Comparison of ENCODE assay signal across 1 cellular context in the genomic region with DNA sequence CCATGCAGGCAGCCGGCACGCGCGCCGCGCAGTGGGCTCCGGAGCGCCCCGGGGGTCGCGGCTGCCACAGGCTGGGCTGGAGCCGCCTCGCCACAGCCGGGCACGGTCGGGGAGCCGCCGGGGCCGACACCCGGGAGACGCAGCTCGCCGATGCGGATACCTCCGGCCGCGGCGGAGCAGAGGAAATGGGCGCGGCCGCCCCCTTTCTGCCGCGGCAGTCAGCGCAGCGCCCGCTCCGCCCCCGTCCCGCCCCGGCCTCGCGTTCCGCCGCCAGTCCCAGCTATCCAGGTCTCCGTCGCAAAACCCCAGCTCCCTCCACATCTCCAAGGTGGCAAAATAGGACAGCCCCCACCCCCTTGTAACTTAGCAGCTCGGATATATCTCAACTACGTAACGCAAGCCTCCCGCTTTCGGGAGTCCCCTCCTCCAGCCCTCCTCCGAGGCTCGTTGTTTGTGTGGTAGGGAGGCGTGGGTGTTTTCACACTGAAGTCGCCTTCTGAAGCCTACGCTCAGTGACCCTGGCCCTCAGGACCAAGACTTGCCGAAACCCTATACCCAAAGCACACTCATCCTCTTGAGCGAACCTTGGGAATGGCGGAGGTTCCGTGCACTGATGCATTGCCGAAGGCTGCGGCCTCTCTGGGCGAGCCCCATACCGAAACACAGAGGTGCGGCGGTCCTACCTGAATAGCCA.
TF ChIP-seq lines count a peak whose summit lies in the region.

A gene with protein sequence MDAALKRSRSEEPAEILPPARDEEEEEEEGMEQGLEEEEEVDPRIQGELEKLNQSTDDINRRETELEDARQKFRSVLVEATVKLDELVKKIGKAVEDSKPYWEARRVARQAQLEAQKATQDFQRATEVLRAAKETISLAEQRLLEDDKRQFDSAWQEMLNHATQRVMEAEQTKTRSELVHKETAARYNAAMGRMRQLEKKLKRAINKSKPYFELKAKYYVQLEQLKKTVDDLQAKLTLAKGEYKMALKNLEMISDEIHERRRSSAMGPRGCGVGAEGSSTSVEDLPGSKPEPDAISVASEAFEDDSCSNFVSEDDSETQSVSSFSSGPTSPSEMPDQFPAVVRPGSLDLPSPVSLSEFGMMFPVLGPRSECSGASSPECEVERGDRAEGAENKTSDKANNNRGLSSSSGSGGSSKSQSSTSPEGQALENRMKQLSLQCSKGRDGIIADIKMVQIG (minus strand): TSS at position 182 of the 694 bp plus-strand sequence. CDS start 178 bp downstream, at position 4.

TF ChIP-seq in HepG2, 621 proteins besides CTCF, POLR2A, EP300 and RAD21 (continues in another document):
- TF ChIP-seq ZNF337 (CRISPR knock-in tag; IDR thresholded peaks at IDR 0.05; ENCODE audit: borderline replicate concordance, low read depth) (no peak), ZNF678 (CRISPR knock-in tag; IDR thresholded peaks at IDR 0.05) (no peak), ZBTB1 (CRISPR knock-in tag; IDR thresholded peaks at IDR 0.05; ENCODE audit: borderline replicate concordance) (no peak), GABPB1 (CRISPR knock-in tag; IDR thresholded peaks at IDR 0.05) (peak; percentile 41; the same call in 1 of the 2 replicates), CCAR2 (optimal IDR thresholded peaks at IDR 0.05; ENCODE audit: low read depth, low read length) (no peak), ZNF430 (CRISPR knock-in tag; IDR thresholded peaks at IDR 0.05) (no peak), KDM2A (CRISPR knock-in tag; IDR thresholded peaks at IDR 0.05; ENCODE audit: borderline replicate concordance, low read depth) (no peak), KLF15 (CRISPR knock-in tag; IDR thresholded peaks at IDR 0.05; ENCODE audit: borderline replicate concordance) (no peak), SALL2 (CRISPR knock-in tag; IDR thresholded peaks at IDR 0.05) (peak; percentile 46; the same call in 1 of the 2 replicates), ERF (CRISPR knock-in tag; IDR thresholded peaks at IDR 0.05) (no peak), RFXANK (CRISPR knock-in tag; IDR thresholded peaks at IDR 0.05) (no peak), ZNF746 (CRISPR knock-in tag; IDR thresholded peaks at IDR 0.05) (no peak), ZNF607 (CRISPR knock-in tag; IDR thresholded peaks at IDR 0.05; ENCODE audit: borderline replicate concordance) (no peak), SAFB2 (CRISPR knock-in tag; IDR thresholded peaks at IDR 0.05; ENCODE audit: borderline replicate concordance, low read depth) (0 out of 2 replicates have a peak, but pooled peaks have one; percentile 35), CHD2 (IDR thresholded peaks at IDR 0.05; ENCODE audit: low read depth, low read length) (no peak), MED8 (CRISPR knock-in tag; IDR thresholded peaks at IDR 0.05; ENCODE audit: insufficient replicate concordance) (no peak), ZMYM2 (CRISPR knock-in tag; IDR thresholded peaks at IDR 0.05) (no peak), KLF6 (CRISPR knock-in tag; IDR thresholded peaks at IDR 0.05) (no peak), MYC (CRISPR knock-in tag; IDR thresholded peaks at IDR 0.05; ENCODE audit: borderline replicate concordance) (peak; percentile 20; the same call in 1 of the 2 replicates), RELA (CRISPR knock-in tag; IDR thresholded peaks at IDR 0.05) (no peak), ZNF570 (CRISPR knock-in tag; IDR thresholded peaks at IDR 0.05; ENCODE audit: borderline replicate concordance) (no peak), ZNF841 (CRISPR knock-in tag; IDR thresholded peaks at IDR 0.05; ENCODE audit: borderline replicate concordance) (no peak), TAF15 (IDR thresholded peaks at IDR 0.05; ENCODE audit: low read depth, low read length, poor library complexity, severe bottlenecking) (no peak), HMG20A (CRISPR knock-in tag; IDR thresholded peaks at IDR 0.05; ENCODE audit: borderline replicate concordance) (no peak), TMF1 (CRISPR knock-in tag; IDR thresholded peaks at IDR 0.05; ENCODE audit: low read depth) (no peak), ZSCAN25 (CRISPR knock-in tag; IDR thresholded peaks at IDR 0.05) (no peak), ATF7-NPFF (CRISPR knock-in tag; IDR thresholded peaks at IDR 0.05; ENCODE audit: low read depth) (no peak), SKI (IDR thresholded peaks at IDR 0.05; ENCODE audit: partially characterized antibody) (no peak), ZFP36 (IDR thresholded peaks at IDR 0.05; ENCODE audit: borderline replicate concordance, low read depth, low read length, partially characterized antibody) (no peak), FOXP1 (IDR thresholded peaks at IDR 0.05) (no peak), FOXP1 (CRISPR knock-in tag; IDR thresholded peaks at IDR 0.05) (no peak), ZSCAN31 (CRISPR knock-in tag; IDR thresholded peaks at IDR 0.05; ENCODE audit: low read depth) (peak; percentile 55; the same call in 1 of the 2 replicates), KAT7 (CRISPR knock-in tag; IDR thresholded peaks at IDR 0.05; ENCODE audit: borderline replicate concordance) (no peak), STAG1 (CRISPR knock-in tag; IDR thresholded peaks at IDR 0.05) (peak; percentile 50), ZNF777 (CRISPR knock-in tag; IDR thresholded peaks at IDR 0.05) (peak; percentile 53)
- TF ChIP-seq, protein P1, sequence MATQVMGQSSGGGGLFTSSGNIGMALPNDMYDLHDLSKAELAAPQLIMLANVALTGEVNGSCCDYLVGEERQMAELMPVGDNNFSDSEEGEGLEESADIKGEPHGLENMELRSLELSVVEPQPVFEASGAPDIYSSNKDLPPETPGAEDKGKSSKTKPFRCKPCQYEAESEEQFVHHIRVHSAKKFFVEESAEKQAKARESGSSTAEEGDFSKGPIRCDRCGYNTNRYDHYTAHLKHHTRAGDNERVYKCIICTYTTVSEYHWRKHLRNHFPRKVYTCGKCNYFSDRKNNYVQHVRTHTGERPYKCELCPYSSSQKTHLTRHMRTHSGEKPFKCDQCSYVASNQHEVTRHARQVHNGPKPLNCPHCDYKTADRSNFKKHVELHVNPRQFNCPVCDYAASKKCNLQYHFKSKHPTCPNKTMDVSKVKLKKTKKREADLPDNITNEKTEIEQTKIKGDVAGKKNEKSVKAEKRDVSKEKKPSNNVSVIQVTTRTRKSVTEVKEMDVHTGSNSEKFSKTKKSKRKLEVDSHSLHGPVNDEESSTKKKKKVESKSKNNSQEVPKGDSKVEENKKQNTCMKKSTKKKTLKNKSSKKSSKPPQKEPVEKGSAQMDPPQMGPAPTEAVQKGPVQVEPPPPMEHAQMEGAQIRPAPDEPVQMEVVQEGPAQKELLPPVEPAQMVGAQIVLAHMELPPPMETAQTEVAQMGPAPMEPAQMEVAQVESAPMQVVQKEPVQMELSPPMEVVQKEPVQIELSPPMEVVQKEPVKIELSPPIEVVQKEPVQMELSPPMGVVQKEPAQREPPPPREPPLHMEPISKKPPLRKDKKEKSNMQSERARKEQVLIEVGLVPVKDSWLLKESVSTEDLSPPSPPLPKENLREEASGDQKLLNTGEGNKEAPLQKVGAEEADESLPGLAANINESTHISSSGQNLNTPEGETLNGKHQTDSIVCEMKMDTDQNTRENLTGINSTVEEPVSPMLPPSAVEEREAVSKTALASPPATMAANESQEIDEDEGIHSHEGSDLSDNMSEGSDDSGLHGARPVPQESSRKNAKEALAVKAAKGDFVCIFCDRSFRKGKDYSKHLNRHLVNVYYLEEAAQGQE (IDR thresholded peaks at IDR 0.05; ENCODE audit: borderline replicate concordance in 1 of 2, low read depth in 1 of 2, low read length in 2 of 2): no peak
- TF ChIP-seq, protein P2, sequence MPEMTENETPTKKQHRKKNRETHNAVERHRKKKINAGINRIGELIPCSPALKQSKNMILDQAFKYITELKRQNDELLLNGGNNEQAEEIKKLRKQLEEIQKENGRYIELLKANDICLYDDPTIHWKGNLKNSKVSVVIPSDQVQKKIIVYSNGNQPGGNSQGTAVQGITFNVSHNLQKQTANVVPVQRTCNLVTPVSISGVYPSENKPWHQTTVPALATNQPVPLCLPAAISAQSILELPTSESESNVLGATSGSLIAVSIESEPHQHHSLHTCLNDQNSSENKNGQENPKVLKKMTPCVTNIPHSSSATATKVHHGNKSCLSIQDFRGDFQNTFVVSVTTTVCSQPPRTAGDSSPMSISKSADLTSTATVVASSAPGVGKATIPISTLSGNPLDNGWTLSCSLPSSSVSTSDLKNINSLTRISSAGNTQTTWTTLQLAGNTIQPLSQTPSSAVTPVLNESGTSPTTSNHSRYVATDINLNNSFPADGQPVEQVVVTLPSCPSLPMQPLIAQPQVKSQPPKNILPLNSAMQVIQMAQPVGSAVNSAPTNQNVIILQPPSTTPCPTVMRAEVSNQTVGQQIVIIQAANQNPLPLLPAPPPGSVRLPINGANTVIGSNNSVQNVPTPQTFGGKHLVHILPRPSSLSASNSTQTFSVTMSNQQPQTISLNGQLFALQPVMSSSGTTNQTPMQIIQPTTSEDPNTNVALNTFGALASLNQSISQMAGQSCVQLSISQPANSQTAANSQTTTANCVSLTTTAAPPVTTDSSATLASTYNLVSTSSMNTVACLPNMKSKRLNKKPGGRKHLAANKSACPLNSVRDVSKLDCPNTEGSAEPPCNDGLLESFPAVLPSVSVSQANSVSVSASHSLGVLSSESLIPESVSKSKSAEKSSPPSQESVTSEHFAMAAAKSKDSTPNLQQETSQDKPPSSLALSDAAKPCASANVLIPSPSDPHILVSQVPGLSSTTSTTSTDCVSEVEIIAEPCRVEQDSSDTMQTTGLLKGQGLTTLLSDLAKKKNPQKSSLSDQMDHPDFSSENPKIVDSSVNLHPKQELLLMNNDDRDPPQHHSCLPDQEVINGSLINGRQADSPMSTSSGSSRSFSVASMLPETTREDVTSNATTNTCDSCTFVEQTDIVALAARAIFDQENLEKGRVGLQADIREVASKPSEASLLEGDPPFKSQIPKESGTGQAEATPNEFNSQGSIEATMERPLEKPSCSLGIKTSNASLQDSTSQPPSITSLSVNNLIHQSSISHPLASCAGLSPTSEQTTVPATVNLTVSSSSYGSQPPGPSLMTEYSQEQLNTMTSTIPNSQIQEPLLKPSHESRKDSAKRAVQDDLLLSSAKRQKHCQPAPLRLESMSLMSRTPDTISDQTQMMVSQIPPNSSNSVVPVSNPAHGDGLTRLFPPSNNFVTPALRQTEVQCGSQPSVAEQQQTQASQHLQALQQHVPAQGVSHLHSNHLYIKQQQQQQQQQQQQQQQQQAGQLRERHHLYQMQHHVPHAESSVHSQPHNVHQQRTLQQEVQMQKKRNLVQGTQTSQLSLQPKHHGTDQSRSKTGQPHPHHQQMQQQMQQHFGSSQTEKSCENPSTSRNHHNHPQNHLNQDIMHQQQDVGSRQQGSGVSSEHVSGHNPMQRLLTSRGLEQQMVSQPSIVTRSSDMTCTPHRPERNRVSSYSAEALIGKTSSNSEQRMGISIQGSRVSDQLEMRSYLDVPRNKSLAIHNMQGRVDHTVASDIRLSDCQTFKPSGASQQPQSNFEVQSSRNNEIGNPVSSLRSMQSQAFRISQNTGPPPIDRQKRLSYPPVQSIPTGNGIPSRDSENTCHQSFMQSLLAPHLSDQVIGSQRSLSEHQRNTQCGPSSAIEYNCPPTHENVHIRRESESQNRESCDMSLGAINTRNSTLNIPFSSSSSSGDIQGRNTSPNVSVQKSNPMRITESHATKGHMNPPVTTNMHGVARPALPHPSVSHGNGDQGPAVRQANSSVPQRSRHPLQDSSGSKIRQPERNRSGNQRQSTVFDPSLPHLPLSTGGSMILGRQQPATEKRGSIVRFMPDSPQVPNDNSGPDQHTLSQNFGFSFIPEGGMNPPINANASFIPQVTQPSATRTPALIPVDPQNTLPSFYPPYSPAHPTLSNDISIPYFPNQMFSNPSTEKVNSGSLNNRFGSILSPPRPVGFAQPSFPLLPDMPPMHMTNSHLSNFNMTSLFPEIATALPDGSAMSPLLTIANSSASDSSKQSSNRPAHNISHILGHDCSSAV (CRISPR knock-in tag; IDR thresholded peaks at IDR 0.05; ENCODE audit: borderline replicate concordance): no peak
- TF ChIP-seq, protein P3, sequence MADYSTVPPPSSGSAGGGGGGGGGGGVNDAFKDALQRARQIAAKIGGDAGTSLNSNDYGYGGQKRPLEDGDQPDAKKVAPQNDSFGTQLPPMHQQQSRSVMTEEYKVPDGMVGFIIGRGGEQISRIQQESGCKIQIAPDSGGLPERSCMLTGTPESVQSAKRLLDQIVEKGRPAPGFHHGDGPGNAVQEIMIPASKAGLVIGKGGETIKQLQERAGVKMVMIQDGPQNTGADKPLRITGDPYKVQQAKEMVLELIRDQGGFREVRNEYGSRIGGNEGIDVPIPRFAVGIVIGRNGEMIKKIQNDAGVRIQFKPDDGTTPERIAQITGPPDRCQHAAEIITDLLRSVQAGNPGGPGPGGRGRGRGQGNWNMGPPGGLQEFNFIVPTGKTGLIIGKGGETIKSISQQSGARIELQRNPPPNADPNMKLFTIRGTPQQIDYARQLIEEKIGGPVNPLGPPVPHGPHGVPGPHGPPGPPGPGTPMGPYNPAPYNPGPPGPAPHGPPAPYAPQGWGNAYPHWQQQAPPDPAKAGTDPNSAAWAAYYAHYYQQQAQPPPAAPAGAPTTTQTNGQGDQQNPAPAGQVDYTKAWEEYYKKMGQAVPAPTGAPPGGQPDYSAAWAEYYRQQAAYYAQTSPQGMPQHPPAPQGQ (CRISPR knock-in tag; IDR thresholded peaks at IDR 0.05; ENCODE audit: borderline replicate concordance): no peak
- TF ChIP-seq, protein P4, sequence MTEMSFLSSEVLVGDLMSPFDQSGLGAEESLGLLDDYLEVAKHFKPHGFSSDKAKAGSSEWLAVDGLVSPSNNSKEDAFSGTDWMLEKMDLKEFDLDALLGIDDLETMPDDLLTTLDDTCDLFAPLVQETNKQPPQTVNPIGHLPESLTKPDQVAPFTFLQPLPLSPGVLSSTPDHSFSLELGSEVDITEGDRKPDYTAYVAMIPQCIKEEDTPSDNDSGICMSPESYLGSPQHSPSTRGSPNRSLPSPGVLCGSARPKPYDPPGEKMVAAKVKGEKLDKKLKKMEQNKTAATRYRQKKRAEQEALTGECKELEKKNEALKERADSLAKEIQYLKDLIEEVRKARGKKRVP (CRISPR knock-in tag; IDR thresholded peaks at IDR 0.05): no peak
- TF ChIP-seq, protein P5, sequence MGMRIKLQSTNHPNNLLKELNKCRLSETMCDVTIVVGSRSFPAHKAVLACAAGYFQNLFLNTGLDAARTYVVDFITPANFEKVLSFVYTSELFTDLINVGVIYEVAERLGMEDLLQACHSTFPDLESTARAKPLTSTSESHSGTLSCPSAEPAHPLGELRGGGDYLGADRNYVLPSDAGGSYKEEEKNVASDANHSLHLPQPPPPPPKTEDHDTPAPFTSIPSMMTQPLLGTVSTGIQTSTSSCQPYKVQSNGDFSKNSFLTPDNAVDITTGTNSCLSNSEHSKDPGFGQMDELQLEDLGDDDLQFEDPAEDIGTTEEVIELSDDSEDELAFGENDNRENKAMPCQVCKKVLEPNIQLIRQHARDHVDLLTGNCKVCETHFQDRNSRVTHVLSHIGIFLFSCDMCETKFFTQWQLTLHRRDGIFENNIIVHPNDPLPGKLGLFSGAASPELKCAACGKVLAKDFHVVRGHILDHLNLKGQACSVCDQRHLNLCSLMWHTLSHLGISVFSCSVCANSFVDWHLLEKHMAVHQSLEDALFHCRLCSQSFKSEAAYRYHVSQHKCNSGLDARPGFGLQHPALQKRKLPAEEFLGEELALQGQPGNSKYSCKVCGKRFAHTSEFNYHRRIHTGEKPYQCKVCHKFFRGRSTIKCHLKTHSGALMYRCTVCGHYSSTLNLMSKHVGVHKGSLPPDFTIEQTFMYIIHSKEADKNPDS (CRISPR knock-in tag; IDR thresholded peaks at IDR 0.05): no peak
- TF ChIP-seq, protein P6, sequence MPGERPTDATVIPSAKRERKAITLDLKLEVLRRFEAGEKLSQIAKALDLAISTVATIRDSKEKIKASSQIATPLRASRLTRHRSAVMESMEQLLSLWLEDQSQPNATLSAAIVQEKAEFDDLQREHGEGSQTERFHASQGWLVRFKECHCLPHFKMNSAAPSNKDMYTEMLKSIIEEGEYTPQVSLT (CRISPR knock-in tag; IDR thresholded peaks at IDR 0.05; ENCODE audit: borderline replicate concordance, low read depth): no peak
